36 cellular contexts compared by ENCODE assay signal in genomic region chr15:32148833-32149555, GRCh38.
"Had no signal": no experiment of that assay in that cellular context is flagged by ENCODE, and none has a peak within 500 bp of the region (broad histone marks: within the 10 kb centered on the region; RNA-seq: fewer than 3 reads in every experiment).

No MANE protein-coding gene starts in this region.

- H3K4me3 Mint-ChIP-seq: activated CD4-positive, alpha-beta T cell treated with anti-CD3 and anti-CD28 coated beads, Interleukin-2, amount 10 ng/mL, durations not matched to agents 24 days and 14 days; activated naive CD4-positive, alpha-beta T cell treated with anti-CD3 and anti-CD28 coated beads for 36 hours; activated T-cell treated with anti-CD3 and anti-CD28 coated beads, Interleukin-2, amount 50 U/mL, for 4 hours; activated T-helper 1 cell treated with anti-CD3 and anti-CD28 coated beads, Interleukin-12 subunit alpha, Interleukin-12 subunit beta, Interleukin-2, Interleukin-4 antibody, amounts not matched to agents 30 ng/mL and 10 ng/mL and 1 ng/mL, durations not matched to agents 14 hours and 24 hours and 36 hours had no signal

- H3K9me3 ChIP-seq: MG63, Peyer's patch, SJCRH30 had no signal

- H3K4me1 Mint-ChIP-seq: activated CD4-positive, alpha-beta T cell treated with anti-CD3 and anti-CD28 coated beads, Interleukin-2, amount 10 ng/mL, durations not matched to agents 24 days and 14 days had no signal

- H3K27me3 Mint-ChIP-seq: activated CD4-positive, alpha-beta T cell treated with anti-CD3 and anti-CD28 coated beads, Interleukin-2, amount 10 ng/mL, durations not matched to agents 24 days and 14 days had no signal

- H3K4me1 ChIP-seq: Peyer's patch, SJCRH30 had no signal

- ATAC-seq: activated naive CD4-positive, alpha-beta T cell treated with anti-CD3 and anti-CD28 coated beads, Interleukin-2, amount 50 U/mL, for 72 hours; activated T-cell treated with anti-CD3 and anti-CD28 coated beads, Interleukin-2, amount 50 U/mL, for 4 hours; PC-3 had no signal

- DNase-seq: activated CD4-positive, alpha-beta T cell treated with anti-CD3 and anti-CD28 coated beads for 1 hour; activated CD4-positive, alpha-beta T cell treated with anti-CD3 and anti-CD28 coated beads, Interleukin-2, amount 10 ng/mL, durations not matched to agents 24 days and 14 days; activated CD4-positive, alpha-beta T cell treated with anti-CD3 and anti-CD28 coated beads, Interleukin-2, amount 50 U/mL, for 48 hours; activated CD4-positive, CD25-positive, alpha-beta regulatory T cell; activated CD8-positive, alpha-beta memory T cell treated with anti-CD3 and anti-CD28 coated beads, Interleukin-2, amount 50 U/mL, for 4 hours; activated gamma-delta T cell treated with Interleukin-2 at 50 U/mL for 16 hours; activated naive CD4-positive, alpha-beta T cell treated with anti-CD3 and anti-CD28 coated beads for 36 hours; activated T-cell treated with anti-CD3 and anti-CD28 coated beads for 4 hours; activated T-cell treated with anti-CD3 and anti-CD28 coated beads, Interleukin-2, amount 50 U/mL, for 4 hours; amniotic stem cell; aorta; brain microvascular endothelial cell; central memory CD4-positive, alpha-beta T cell; Kasumi-1; KG1; MG63; NCI-H1048; NCI-H1105 treated with DMSO at 0.1 percent for 48 hours; NCI-H1436; NCI-H1694; NCI-H1930; NCI-H2081 treated with DMSO at 0.1 percent for 48 hours; NCI-H345; NCI-H524 treated with DMSO at 0.1 percent for 48 hours; NCI-H748 treated with DMSO at 0.1 percent for 48 hours; NK-92 treated with Interleukin-12 subunit alpha and Interleukin-12 subunit beta, amount 100 ng/mL, for 24 hours; PC-3; Peyer's patch; RPMI8226; SHP77; SJCRH30; T1000; WERI-Rb-1 had no signal

- H3K36me3 ChIP-seq: brain microvascular endothelial cell, MG63, Peyer's patch, SJCRH30, WERI-Rb-1 had no signal

- H3K4me3 ChIP-seq: MG63, Peyer's patch, SJCRH30, SK-N-MC had no signal

- H3K36me3 Mint-ChIP-seq: activated naive CD4-positive, alpha-beta T cell treated with anti-CD3 and anti-CD28 coated beads, Interleukin-2, amount 50 U/mL, for 72 hours had no signal

- H3K27me3 ChIP-seq: brain microvascular endothelial cell, MG63, Peyer's patch, SJCRH30 had no signal

- H3K27ac Mint-ChIP-seq: activated CD4-positive, alpha-beta T cell treated with anti-CD3 and anti-CD28 coated beads, Interleukin-2, amount 10 ng/mL, durations not matched to agents 24 days and 14 days; activated naive CD4-positive, alpha-beta T cell treated with anti-CD3 and anti-CD28 coated beads for 36 hours; activated T-helper 1 cell treated with anti-CD3 and anti-CD28 coated beads, Interleukin-12 subunit alpha, Interleukin-12 subunit beta, Interleukin-2, Interleukin-4 antibody, amounts not matched to agents 30 ng/mL and 10 ng/mL and 1 ng/mL, durations not matched to agents 14 hours and 24 hours and 36 hours had no signal

- H3K9me3 Mint-ChIP-seq: activated naive CD4-positive, alpha-beta T cell treated with anti-CD3 and anti-CD28 coated beads for 36 hours; activated naive CD4-positive, alpha-beta T cell treated with anti-CD3 and anti-CD28 coated beads, Interleukin-2, amount 50 U/mL, for 72 hours; activated T-cell treated with anti-CD3 and anti-CD28 coated beads, Interleukin-2, amount 50 U/mL, for 4 hours; activated T-helper 1 cell treated with anti-CD3 and anti-CD28 coated beads, Interleukin-12 subunit alpha, Interleukin-12 subunit beta, Interleukin-2, Interleukin-4 antibody, amounts not matched to agents 30 ng/mL and 10 ng/mL and 1 ng/mL, durations not matched to agents 14 hours and 24 hours and 36 hours had no signal

- H3K27ac ChIP-seq: brain microvascular endothelial cell, Peyer's patch, SJCRH30, SK-N-MC, WERI-Rb-1 had no signal
